27 cellular contexts compared by ENCODE assay signal in genomic region chr20:15119852-15120251, GRCh38.
"Had no signal": no experiment of that assay in that cellular context is flagged by ENCODE, and none has a peak within 500 bp of the region (broad histone marks: within the 10 kb centered on the region; RNA-seq: fewer than 3 reads in every experiment).

No MANE protein-coding gene starts in this region.

- H3K36me3 ChIP-seq: stomach, suprapubic skin, thoracic aorta, thyroid gland, tibial artery, tibial nerve, transverse colon, upper lobe of left lung, upper lobe of right lung, uterus, vagina had no signal

- H3K27ac ChIP-seq: stomach, suprapubic skin, testis, thoracic aorta, thyroid gland, tibial artery, tibial nerve, transverse colon, upper lobe of left lung, upper lobe of right lung, uterus, vagina had no signal

- H3K4me3 ChIP-seq: stomach, suprapubic skin, testis, thoracic aorta, thyroid gland, tibial artery, tibial nerve, transverse colon, upper lobe of left lung, upper lobe of right lung, uterus, vagina had no signal

- ATAC-seq: stimulated activated effector memory CD8-positive, alpha-beta T cell treated with anti-CD3 and anti-CD28 coated beads, Interleukin-12 subunit alpha, Interleukin-12 subunit beta, amount 100 ng/mL, for 72 hours; stimulated activated memory B cell treated with anti-CD40 and anti-IgM and Interleukin-4, amounts not matched to agents 10 μg/mL and 1 μg/mL and 100 μg/mL, for 72 hours; stimulated activated naive B cell treated with anti-CD40 and anti-IgM and Interleukin-4, amounts not matched to agents 10 μg/mL and 1 μg/mL and 100 μg/mL, for 72 hours; stimulated activated naive CD8-positive, alpha-beta T cell treated with anti-CD3 and anti-CD28 coated beads, Interleukin-15, amount 100 ng/mL, for 72 hours; stimulated activated naive CD8-positive, alpha-beta T cell treated with anti-CD3 and anti-CD28 coated beads, Interleukin-15, Interleukin-2, amounts not matched to agents 100 U/mL and 50 U/mL, for 24 hours; upper lobe of right lung had no signal

- DNase-seq: stimulated activated CD4-positive, alpha-beta T cell treated with anti-CD3 and anti-CD28 coated beads, Interleukin-2, amount 100 ng/mL, for 48 hours; stimulated activated CD4-positive, alpha-beta T cell treated with anti-CD3 and anti-CD28 coated beads, Interleukin-4, amount 100 ng/mL, for 1 hour; stimulated activated CD4-positive, alpha-beta T cell treated with anti-CD3 and anti-CD28 coated beads, Interleukin-4, amount 100 ng/mL, for 24 hours; stimulated activated CD4-positive, alpha-beta T cell treated with anti-CD3 and anti-CD28 coated beads, Interleukin-4, amount 100 ng/mL, for 4 hours; stimulated activated CD8-positive, alpha-beta memory T cell treated with anti-CD3 and anti-CD28 coated beads, Interleukin-4, amount 100 ng/mL, for 48 hours; stimulated activated naive B cell treated with anti-CD40 and anti-IgM and Interleukin-4, amounts not matched to agents 10 μg/mL and 1 μg/mL and 100 μg/mL, for 72 hours; stimulated activated naive CD4-positive, alpha-beta T cell; stimulated activated naive CD4-positive, alpha-beta T cell treated with Interleukin-2 at 50 U/mL for 16 hours; stimulated activated naive CD8-positive, alpha-beta T cell treated with anti-CD3 and anti-CD28 coated beads, Interleukin-15, amount 100 ng/mL, for 72 hours; stimulated activated naive CD8-positive, alpha-beta T cell treated with anti-CD3 and anti-CD28 coated beads, Interleukin-15, Interleukin-2, amounts not matched to agents 100 U/mL and 50 U/mL, for 24 hours; stomach; substantia nigra; testis; thyroid gland; tibial artery; transverse colon; trophoblast cell; upper lobe of left lung; upper lobe of right lung; uterus had no signal

- FAIRE-seq: urothelium cell line had no signal

- H3K27me3 ChIP-seq: stomach, suprapubic skin, testis, thyroid gland, tibial artery, tibial nerve, transverse colon, upper lobe of left lung, upper lobe of right lung, uterus, vagina had no signal

- H3K9me3 ChIP-seq: stomach, suprapubic skin, testis, thoracic aorta, thyroid gland, tibial artery, tibial nerve, transverse colon, upper lobe of left lung, upper lobe of right lung, uterus, vagina had no signal

- H3K4me1 ChIP-seq: suprapubic skin, testis, tibial artery, tibial nerve, transverse colon, upper lobe of left lung, upper lobe of right lung, uterus, vagina had no signal
